In the genomic region with DNA sequence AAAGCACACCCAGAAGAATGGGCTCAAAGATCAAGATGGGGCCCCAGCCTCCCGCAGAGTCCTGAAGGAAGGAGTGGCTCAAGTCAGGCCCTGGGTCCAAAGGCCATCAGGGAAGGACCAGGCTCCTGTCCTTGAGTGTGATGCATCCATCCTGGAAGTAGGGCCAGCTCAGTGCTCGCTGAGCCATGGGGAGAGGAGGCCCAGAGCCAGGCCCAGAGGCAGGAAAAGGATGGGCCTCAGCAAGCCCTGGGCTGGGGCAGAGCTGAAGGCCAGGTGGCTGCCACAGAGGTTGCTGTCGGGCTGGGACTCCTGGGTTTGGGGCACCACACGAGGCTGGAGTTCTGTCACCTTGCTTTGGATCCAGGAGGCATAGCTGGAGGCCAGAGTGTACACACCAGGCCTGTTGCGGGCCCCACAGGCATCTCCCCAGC, we compare ENCODE assay signal across 26 cellular contexts. TPM values are rescaled to one million over a fixed set of nuclear protein-coding genes. Genes with fewer than 3 reads are reported as not detected.
DNase-seq lines count a peak whose midpoint lies in the region; ATAC-seq and TF ChIP-seq lines count a peak whose summit lies in the region.
"Had no signal": no experiment of that assay in that cellular context is flagged by ENCODE, and none has a peak within 500 bp of the region (broad histone marks: within the 10 kb centered on the region; RNA-seq: fewer than 3 reads in every experiment).

No MANE protein-coding gene starts in this region.

- peaks cover 9% of the 10 kb centered on the region for H3K36me3 ChIP-seq in GM23338 (ENCODE audit: insufficient read depth)
- peaks cover 4% of the 10 kb centered on the region for H3K36me3 ChIP-seq in mammary epithelial cell (ENCODE audit: insufficient read depth, low read length)
- H3K36me3 ChIP-seq in smooth muscle cell (ENCODE audit: low read depth): no peaks in the 10 kb centered on the region
- H3K36me3 ChIP-seq in MG63: peaks cover 23% of the 10 kb centered on the region

- H3K9ac ChIP-seq in mammary epithelial cell (ENCODE audit: insufficient read depth, low read length): peak overlapping the region; percentile 46
- no peak overlapping the region for H3K9ac ChIP-seq in smooth muscle cell (ENCODE audit: low read depth)
- H3K9ac ChIP-seq: GM23248 had no signal

- TF ChIP-seq CTCF in GM23338 (conservative IDR thresholded peaks at IDR 0.05; ENCODE audit: low read depth in 2 of 2): no peak
- TF ChIP-seq CTCF in mammary epithelial cell (conservative IDR thresholded peaks at IDR 0.05 in 1 of 2, IDR thresholded peaks at IDR 0.05 in 1 of 2; ENCODE audit: extremely low read depth in 1 of 2, insufficient read depth in 1 of 2, low read depth in 1 of 2, low read length in 2 of 2): no peak
- no peak for TF ChIP-seq CTCF in smooth muscle cell (IDR thresholded peaks at IDR 0.05; ENCODE audit: borderline replicate concordance, insufficient read depth, poor library complexity, severe bottlenecking)
- TF ChIP-seq CTCF in nephron progenitor cell (IDR thresholded peaks at IDR 0.05): no peak

- dilution Hi-C loops in mammary epithelial cell (cut with HindIII; ENCODE audit: low sequenced_read_pairs): no loop called here

- H3K27me3 ChIP-seq in GM23338 (ENCODE audit: insufficient read depth) (no peaks in the 10 kb centered on the region), mammary epithelial cell (ENCODE audit: insufficient read depth, low read length) (no peaks in the 10 kb centered on the region), smooth muscle cell (ENCODE audit: low read depth) (no peaks in the 10 kb centered on the region), MG63 (no peaks in the 10 kb centered on the region)

- no peaks in the 10 kb centered on the region; the same call in 2 of the 3 replicates for H3K9me3 Mint-ChIP-seq in GM23338
- H3K9me3 Mint-ChIP-seq in nephron progenitor cell: no peaks in the 10 kb centered on the region
- H3K9me3 Mint-ChIP-seq: activated T-helper 1 cell treated with anti-CD3 and anti-CD28 coated beads, Interleukin-12 subunit alpha, Interleukin-12 subunit beta, Interleukin-2, Interleukin-4 antibody, amounts not matched to agents 30 ng/mL and 10 ng/mL and 1 ng/mL, durations not matched to agents 14 hours and 24 hours and 36 hours; CD8-positive, alpha-beta T cell; IgD-negative memory B cell; immature natural killer cell had no signal

- H3K27me3 Mint-ChIP-seq in GM23338 (ENCODE audit: insufficient read depth, low read depth, poor library complexity) (peaks cover 24% of the 10 kb centered on the region), nephron progenitor cell (ENCODE audit: low read depth, poor library complexity) (peaks cover 3% of the 10 kb centered on the region)
- H3K27me3 Mint-ChIP-seq: activated naive CD8-positive, alpha-beta T cell; IgD-negative memory B cell had no signal

- H3K4me1 ChIP-seq in GM23338 (ENCODE audit: insufficient read depth) (peaks cover 28% of the 10 kb centered on the region), mammary epithelial cell (ENCODE audit: insufficient read depth, low read length) (peaks cover 63% of the 10 kb centered on the region), smooth muscle cell (ENCODE audit: low read depth) (peaks cover 8% of the 10 kb centered on the region)

- in situ Hi-C loops in mammary epithelial cell (cut with MboI; ENCODE audit: low sequenced_read_pairs in 2 of 2): loop anchor here in 1 of 2 donors (25.0 kb wide), 1 partner anchor 145 kb away; a partner anchor contains a TSS

- H3K4me3 Mint-ChIP-seq in GM23338: no peak overlapping the region
- H3K4me3 Mint-ChIP-seq in nephron progenitor cell: no peak overlapping the region
- H3K4me3 Mint-ChIP-seq: activated naive CD8-positive, alpha-beta T cell; activated T-helper 1 cell treated with anti-CD3 and anti-CD28 coated beads, Interleukin-12 subunit alpha, Interleukin-12 subunit beta, Interleukin-2, Interleukin-4 antibody, amounts not matched to agents 30 ng/mL and 10 ng/mL and 1 ng/mL, durations not matched to agents 14 hours and 24 hours and 36 hours; brain; CD8-positive, alpha-beta T cell; IgD-negative memory B cell; immature natural killer cell had no signal

- no peak for DNase-seq in GM23338 (ENCODE audit: low spot score)
- DNase-seq in mammary epithelial cell: peak; percentile 33
- peak; percentile 75 to 89 for DNase-seq in left colon
- no peak for DNase-seq in smooth muscle cell (lab: John Stamatoyannopoulos, UW; ENCODE audit: unreplicated experiment)
- DNase-seq in NCI-H2227 treated with DMSO at 0.1 percent for 48 hours (lab: John Stamatoyannopoulos, UW): no peak
- no peak for DNase-seq in nephron progenitor cell
- DNase-seq in NCI-H2107 (lab: John Stamatoyannopoulos, UW): no peak
- no peak for DNase-seq in MG63
- DNase-seq: activated CD4-positive, CD25-positive, alpha-beta regulatory T cell; CD8-positive, alpha-beta T cell; glutamatergic neuron; GM23248; immature natural killer cell; NCI-H2029; NCI-H524; retina; stimulated activated CD4-positive, alpha-beta T cell treated with anti-CD3 and anti-CD28 coated beads, Interleukin-15, amount 100 ng/mL, for 24 hours; stimulated activated naive CD8-positive, alpha-beta T cell treated with anti-CD3 and anti-CD28 coated beads, Interleukin-15, Interleukin-2, amounts not matched to agents 100 U/mL and 50 U/mL, for 24 hours had no signal

- intact Hi-C loops in mammary epithelial cell (cut with micrococcal nuclease): loop anchor here (1.0 kb wide), 2 partner anchors 14 to 38 kb away; a partner anchor contains a TSS
- intact Hi-C loops in left colon (cut with DNase I, micrococcal nuclease): no loop called here

- WGBS in mammary epithelial cell (ENCODE audit: low coverage, missing lambda C conversion rate): 24% methylated on average over 5 of the region's 5 CpGs
- WGBS in smooth muscle cell (ENCODE audit: low lambda C conversion rate): 94% methylated on average over 4 of the region's 5 CpGs

- H3K9me3 ChIP-seq in mammary epithelial cell (replicated peaks; ENCODE audit: insufficient read depth, low read length) (no peaks in the 10 kb centered on the region), smooth muscle cell (replicated peaks; ENCODE audit: low read depth) (no peaks in the 10 kb centered on the region), MG63 (no peaks in the 10 kb centered on the region)

- peak overlapping the region; percentile 98; the same call in 1 of the 2 replicates for H3K27ac Mint-ChIP-seq in GM23338
- H3K27ac Mint-ChIP-seq in nephron progenitor cell: no peak overlapping the region
- H3K27ac Mint-ChIP-seq: activated naive CD8-positive, alpha-beta T cell; activated T-helper 1 cell treated with anti-CD3 and anti-CD28 coated beads, Interleukin-12 subunit alpha, Interleukin-12 subunit beta, Interleukin-2, Interleukin-4 antibody, amounts not matched to agents 30 ng/mL and 10 ng/mL and 1 ng/mL, durations not matched to agents 14 hours and 24 hours and 36 hours; brain; CD8-positive, alpha-beta T cell; IgD-negative memory B cell; immature natural killer cell had no signal

- H3K4me2 ChIP-seq in GM23338 (0 out of 2 replicates have a peak overlapping the region, but pooled peaks have one; percentile 51), mammary epithelial cell (ENCODE audit: insufficient read depth, low read depth, low read length) (peak overlapping the region; percentile 25), smooth muscle cell (no peak overlapping the region)

- no peak for ATAC-seq in GM23338
- ATAC-seq in left colon: peak; percentile 51
- ATAC-seq: CD8-positive, alpha-beta T cell; stimulated activated naive CD8-positive, alpha-beta T cell treated with anti-CD3 and anti-CD28 coated beads, Interleukin-15, Interleukin-2, amounts not matched to agents 100 U/mL and 50 U/mL, for 24 hours had no signal

- peaks cover 54% of the 10 kb centered on the region for H3K4me1 Mint-ChIP-seq in GM23338
- peaks cover 34% of the 10 kb centered on the region for H3K4me1 Mint-ChIP-seq in nephron progenitor cell
- H3K4me1 Mint-ChIP-seq: IgD-negative memory B cell had no signal

- H4K20me1 ChIP-seq in GM23338 (replicated peaks; ENCODE audit: insufficient read depth) (no peaks in the 10 kb centered on the region; the same call in 1 of the 2 replicates), mammary epithelial cell (ENCODE audit: insufficient read depth, low read length) (no peaks in the 10 kb centered on the region), smooth muscle cell (ENCODE audit: low read depth) (peaks cover 5% of the 10 kb centered on the region)

- H3K36me3 Mint-ChIP-seq in GM23338 (ENCODE audit: low read depth) (peaks cover 45% of the 10 kb centered on the region), nephron progenitor cell (ENCODE audit: low read depth) (no peaks in the 10 kb centered on the region)
- H3K36me3 Mint-ChIP-seq: activated naive CD8-positive, alpha-beta T cell; IgD-negative memory B cell had no signal

- H3K27ac ChIP-seq in GM23338 (ENCODE audit: low read depth): peak overlapping the region; percentile 84; the same call in 1 of the 2 replicates
- peak overlapping the region; percentile 40 for H3K27ac ChIP-seq in mammary epithelial cell (ENCODE audit: insufficient read depth, low read depth, low read length)
- H3K27ac ChIP-seq in smooth muscle cell (ENCODE audit: low read depth): peak overlapping the region; percentile 39
- H3K27ac ChIP-seq: GM23248 had no signal

- no TSS peak for BruUV-seq in mammary epithelial cell (replicated peaks; lab: Mats Ljungman, UMichigan)

- H3K4me3 ChIP-seq in GM23338: no peak overlapping the region
- no peak overlapping the region for H3K4me3 ChIP-seq in mammary epithelial cell (replicated peaks in 1 of 3; ENCODE audit: insufficient read depth in 1 of 3, low read depth in 2 of 3, low read length in 3 of 3)
- H3K4me3 ChIP-seq in smooth muscle cell: no peak overlapping the region
- H3K4me3 ChIP-seq in MG63: no peak overlapping the region
- H3K4me3 ChIP-seq: GM23248 had no signal

- no peaks in the 10 kb centered on the region for H3K9me2 ChIP-seq in GM23338 (ENCODE audit: insufficient read depth)

- peaks cover 8% of the 10 kb centered on the region; the same call in 1 of the 2 replicates for H3K79me2 ChIP-seq in GM23338 (replicated peaks; ENCODE audit: insufficient read depth)
- H3K79me2 ChIP-seq in mammary epithelial cell (ENCODE audit: insufficient read depth, low read length): peaks cover 31% of the 10 kb centered on the region
- no peaks in the 10 kb centered on the region for H3K79me2 ChIP-seq in smooth muscle cell (ENCODE audit: low read depth)

- H3F3A ChIP-seq in GM23338 (replicated peaks; ENCODE audit: low read depth) (peaks cover 3% of the 10 kb centered on the region; the same call in 1 of the 2 replicates), smooth muscle cell (ENCODE audit: low read depth) (no peaks in the 10 kb centered on the region)

- H2AFZ ChIP-seq in GM23338 (no peak overlapping the region), mammary epithelial cell (ENCODE audit: low read depth, low read length) (no peak overlapping the region), smooth muscle cell (ENCODE audit: low read depth) (no peak overlapping the region)
- H2AFZ ChIP-seq: GM23248 had no signal

- CTCF ChIA-PET in mammary epithelial cell (lab: Charles Lee; ENCODE audit: low non-redundant PET): interaction anchor here (0.5 kb wide), 1 partner anchor 11 kb away, joined by 3 read pairs; no protein-coding TSS in a partner anchor

RNA-seq across cellular contexts. Expression of a gene that starts 3.7 kb away (rescaled TPM):
- total RNA-seq in GM23338 (2014; rRNA removed; shearing (Covaris generic)): 75.9 and 77.0 TPM in 2 replicates
- polyA plus RNA-seq in GM23338 (2016; fragmentation: Nextera tagmentation; extraction: Ambion mirVana): 59.2 and 65.3 TPM in 2 replicates
- 10 to 100 TPM; 43.7 to 69.4 TPM for total RNA-seq in mammary epithelial cell
- 66.3 TPM for polyA plus RNA-seq in mammary epithelial cell
- polyA minus RNA-seq in mammary epithelial cell: 52.7 TPM
- 100 to 1,000 TPM; 409 to 428 TPM for total RNA-seq in left colon
- 15.1 and 17.3 TPM in 2 replicates for total RNA-seq in smooth muscle cell
- polyA plus RNA-seq in smooth muscle cell: 13.9 and 68.0 TPM in 2 replicates
- total RNA-seq in MG63 (2014; rRNA removed; shearing (Covaris generic); ENCODE audit: low replicate concordance): not detected in 2 replicates
- total RNA-seq: activated T-helper 1 cell treated with anti-CD3 and anti-CD28 coated beads, Interleukin-12 subunit alpha, Interleukin-12 subunit beta, Interleukin-2, Interleukin-4 antibody, amounts not matched to agents 30 ng/mL and 10 ng/mL and 1 ng/mL, durations not matched to agents 14 hours and 24 hours and 36 hours; CD8-positive, alpha-beta T cell; dermis microvascular lymphatic vessel endothelial cell; fibroblast of lung; GM23248; lung microvascular endothelial cell had no signal
- polyA plus RNA-seq: fibroblast of lung, GM23248, IgD-negative memory B cell, immature natural killer cell, neural cell had no signal

RNA-seq across cellular contexts. Expression of a gene that starts 14.4 kb away (rescaled TPM):
- total RNA-seq in GM23338 (2014; rRNA removed; shearing (Covaris generic)): 84.8 and 85.4 TPM in 2 replicates
- polyA plus RNA-seq in GM23338 (2016; fragmentation: Nextera tagmentation; extraction: Ambion mirVana): 47.6 and 50.9 TPM in 2 replicates
- total RNA-seq in mammary epithelial cell: 10 to 100 TPM; 22.7 to 34.0 TPM
- polyA plus RNA-seq in mammary epithelial cell: 23.1 TPM
- polyA minus RNA-seq in mammary epithelial cell: 17.5 TPM
- 10 to 100 TPM; 61.6 to 76.0 TPM for total RNA-seq in left colon
- 26.3 and 32.9 TPM in 2 replicates for total RNA-seq in smooth muscle cell
- polyA plus RNA-seq in smooth muscle cell: 27.4 and 29.1 TPM in 2 replicates
- 59.1 and 78.2 TPM in 2 replicates for total RNA-seq in MG63 (2014; rRNA removed; shearing (Covaris generic); ENCODE audit: low replicate concordance)

RNA-seq across cellular contexts. Expression of a gene that starts 18.0 kb away (rescaled TPM):
- total RNA-seq in GM23338 (2014; rRNA removed; shearing (Covaris generic)): 1.3 and 1.4 TPM in 2 replicates
- polyA plus RNA-seq in GM23338 (2016; fragmentation: Nextera tagmentation; extraction: Ambion mirVana): 0.91 and 1.4 TPM in 2 replicates
- under 1 TPM; under 0.01 to 0.35 TPM for total RNA-seq in mammary epithelial cell
- polyA plus RNA-seq in mammary epithelial cell: 0.54 TPM
- not detected for polyA minus RNA-seq in mammary epithelial cell
- 1 to 10 TPM; 8.1 to 9.7 TPM for total RNA-seq in left colon
- 1.6 TPM in 1 of 2 replicates, not detected in the other for total RNA-seq in smooth muscle cell
- 0.31 and 0.66 TPM in 2 replicates for polyA plus RNA-seq in smooth muscle cell
- total RNA-seq in MG63 (2014; rRNA removed; shearing (Covaris generic); ENCODE audit: low replicate concordance): 1.7 TPM in 1 of 2 replicates, not detected in the other
- total RNA-seq: GM23248 had no signal

RNA-seq across cellular contexts. Expression of a gene that starts 23.7 kb away (rescaled TPM):
- total RNA-seq in GM23338 (2014; rRNA removed; shearing (Covaris generic)): 58.9 and 71.2 TPM in 2 replicates
- polyA plus RNA-seq in GM23338 (2016; fragmentation: Nextera tagmentation; extraction: Ambion mirVana) (35.9 and 36.1 TPM in 2 replicates), mammary epithelial cell (52.1 TPM), smooth muscle cell (82.6 and 87.9 TPM in 2 replicates)
- total RNA-seq in mammary epithelial cell (10 to 100 TPM; 26.3 to 47.8 TPM), left colon (10 to 100 TPM; 34.6 to 36.3 TPM), smooth muscle cell (32.1 and 40.5 TPM in 2 replicates)
- 48.5 TPM for polyA minus RNA-seq in mammary epithelial cell
- 24.1 and 42.5 TPM in 2 replicates for total RNA-seq in MG63 (2014; rRNA removed; shearing (Covaris generic); ENCODE audit: low replicate concordance)

RNA-seq across cellular contexts. Expression of a gene that starts 37.3 kb away (rescaled TPM):
- 100 and 106 TPM in 2 replicates for total RNA-seq in GM23338 (2014; rRNA removed; shearing (Covaris generic))
- polyA plus RNA-seq in GM23338 (2016; fragmentation: Nextera tagmentation; extraction: Ambion mirVana) (89.6 and 96.5 TPM in 2 replicates), mammary epithelial cell (210 TPM), smooth muscle cell (340 and 394 TPM in 2 replicates)
- total RNA-seq in mammary epithelial cell (10 to 100 TPM; 45.7 to 65.0 TPM), left colon (10 to 100 TPM; 28.7 to 40.5 TPM), smooth muscle cell (232 and 253 TPM in 2 replicates)
- 62.7 TPM for polyA minus RNA-seq in mammary epithelial cell
- total RNA-seq in MG63 (2014; rRNA removed; shearing (Covaris generic); ENCODE audit: low replicate concordance): 146 and 155 TPM in 2 replicates

Comparison
In these comparisons a context has a peak if more than half of its experiments do, and no peak if none do; other contexts are left out.
1. DNase-seq: peak in mammary epithelial cell (single experiment) and left colon (2 of 2); none in GM23338 (single experiment), smooth muscle cell (single experiment), NCI-H2227 treated with DMSO at 0.1 percent for 48 hours (single experiment), nephron progenitor cell (single experiment), NCI-H2107 (single experiment) and MG63 (single experiment).
2. RNA of a gene that starts 3.7 kb away (total RNA-seq): 409 to 428 TPM in left colon, 75.9 to 77.0 TPM in GM23338, 43.7 to 69.4 TPM in mammary epithelial cell and 15.1 to 17.3 TPM in smooth muscle cell; not detected in MG63; every median in the first group is over 10 times any median in the second.
3. Peak in every context shown above with its lines, with median percentiles within 50 percentile points of each other: H3K27ac ChIP-seq.